In genomic region chr12:79908366-79908765, GRCh38 we compare ENCODE assay signal across 26 cellular contexts. TPM values are rescaled to one million over a fixed set of nuclear protein-coding genes. Genes with fewer than 3 reads are reported as not detected.
A peak's percentile ranks its signal among the peaks of the same experiment; 100 is the strongest.
DNase-seq lines count a peak whose midpoint lies in the region; ATAC-seq, FAIRE-seq and TF ChIP-seq lines count a peak whose summit lies in the region.
"Had no signal": no experiment of that assay in that cellular context is flagged by ENCODE, and none has a peak within 500 bp of the region (broad histone marks: within the 10 kb centered on the region; RNA-seq: fewer than 3 reads in every experiment).

No MANE protein-coding gene starts in this region.

- H3K27me3 ChIP-seq in ascending aorta, result no peaks in the 10 kb centered on the region
- no peaks in the 10 kb centered on the region for H3K27me3 ChIP-seq in neutrophil
- H3K27me3 ChIP-seq in upper lobe of right lung, result no peaks in the 10 kb centered on the region
- H3K27me3 ChIP-seq: BLaER1, brain microvascular endothelial cell, pancreas, testis had no signal

- peak overlapping the region; percentile 76 to 77 for H3K27ac ChIP-seq in ascending aorta
- H3K27ac ChIP-seq in neutrophil, result peak overlapping the region; percentile 20
- no peak overlapping the region for H3K27ac ChIP-seq in upper lobe of right lung
- H3K27ac ChIP-seq: BLaER1, brain microvascular endothelial cell, pancreas, skin epidermis had no signal

- no peaks in the 10 kb centered on the region for H3K36me3 ChIP-seq in ascending aorta
- H3K36me3 ChIP-seq in neutrophil, result peaks cover 7% of the 10 kb centered on the region
- no peaks in the 10 kb centered on the region for H3K36me3 ChIP-seq in upper lobe of right lung
- H3K36me3 ChIP-seq: brain microvascular endothelial cell, pancreas had no signal

- DNase-seq in EH (ENCODE audit: low read depth) (peak; percentile 48), ascending aorta (ENCODE audit: low spot score in 2 of 2) (no peak), upper lobe of right lung (no peak)
- DNase-seq: activated CD4-positive, alpha-beta T cell treated with anti-CD3 and anti-CD28 coated beads, Interleukin-2, amount 50 U/mL, for 1 hour; activated naive CD4-positive, alpha-beta T cell treated with anti-CD3 and anti-CD28 coated beads for 36 hours; amniotic stem cell; brain microvascular endothelial cell; DMS79; GF-D8; immature natural killer cell; IMR-90; left cardiac atrium; NCI-H146; NCI-H345; NCI-H69; pancreas; Right ventricle myocardium superior; stimulated activated naive CD4-positive, alpha-beta T cell treated with Interleukin-2 at 50 U/mL for 16 hours; T1000; testis had no signal

- intact Hi-C loops in ascending aorta (cut with DNase I), result no loop called here
- intact Hi-C loops in upper lobe of right lung (cut with DNase I), result no loop called here

- H3K4me1 ChIP-seq in ascending aorta (peaks cover 3 to 46% of the 10 kb centered on the region in 2 donors), neutrophil (ENCODE audit: control insufficient read depth in 1 of 2, insufficient read depth in 1 of 2, low read depth in 1 of 2, low read length in 1 of 2) (peaks cover 4 to 26% of the 10 kb centered on the region in 2 experiments), upper lobe of right lung (peaks cover 31% of the 10 kb centered on the region)
- H3K4me1 ChIP-seq: BLaER1, testis had no signal

- no peak overlapping the region for H3K4me3 ChIP-seq in ascending aorta
- no peak overlapping the region for H3K4me3 ChIP-seq in neutrophil (ENCODE audit: low read depth in 1 of 2, low read length in 1 of 2)
- H3K4me3 ChIP-seq in upper lobe of right lung, result no peak overlapping the region
- H3K4me3 ChIP-seq: BLaER1, pancreas, skin epidermis, testis had no signal

- no peaks in the 10 kb centered on the region for H3K9me3 ChIP-seq in ascending aorta
- no peaks in the 10 kb centered on the region for H3K9me3 ChIP-seq in neutrophil
- H3K9me3 ChIP-seq in upper lobe of right lung, result no peaks in the 10 kb centered on the region
- H3K9me3 ChIP-seq: BLaER1, pancreas, testis had no signal

- FAIRE-seq in A204.1 (lab: Jason Lieb, UNC), result peak; percentile 67
- FAIRE-seq: pancreas had no signal

- ATAC-seq in GM18867 (IDR thresholded peaks at IDR 0.05; ENCODE audit: unreplicated experiment) (no peak), HG02623 (IDR thresholded peaks at IDR 0.05; ENCODE audit: unreplicated experiment) (no peak), upper lobe of right lung (no peak)
- ATAC-seq: left cardiac atrium, pancreas had no signal

- no peak for TF ChIP-seq CTCF in ascending aorta (IDR thresholded peaks at IDR 0.05)
- TF ChIP-seq CTCF in neutrophil (IDR thresholded peaks at IDR 0.05), result no peak
- TF ChIP-seq CTCF in upper lobe of right lung (IDR thresholded peaks at IDR 0.05), result no peak

RNA-seq across cellular contexts. Expression of gene PPP1R12A, which starts 26.5 kb away (rescaled TPM):
- total RNA-seq in ascending aorta, result 374 TPM
- total RNA-seq in upper lobe of right lung, result 80.4 TPM
